ENCODE assay signal across 8 cellular contexts in the genomic region with DNA sequence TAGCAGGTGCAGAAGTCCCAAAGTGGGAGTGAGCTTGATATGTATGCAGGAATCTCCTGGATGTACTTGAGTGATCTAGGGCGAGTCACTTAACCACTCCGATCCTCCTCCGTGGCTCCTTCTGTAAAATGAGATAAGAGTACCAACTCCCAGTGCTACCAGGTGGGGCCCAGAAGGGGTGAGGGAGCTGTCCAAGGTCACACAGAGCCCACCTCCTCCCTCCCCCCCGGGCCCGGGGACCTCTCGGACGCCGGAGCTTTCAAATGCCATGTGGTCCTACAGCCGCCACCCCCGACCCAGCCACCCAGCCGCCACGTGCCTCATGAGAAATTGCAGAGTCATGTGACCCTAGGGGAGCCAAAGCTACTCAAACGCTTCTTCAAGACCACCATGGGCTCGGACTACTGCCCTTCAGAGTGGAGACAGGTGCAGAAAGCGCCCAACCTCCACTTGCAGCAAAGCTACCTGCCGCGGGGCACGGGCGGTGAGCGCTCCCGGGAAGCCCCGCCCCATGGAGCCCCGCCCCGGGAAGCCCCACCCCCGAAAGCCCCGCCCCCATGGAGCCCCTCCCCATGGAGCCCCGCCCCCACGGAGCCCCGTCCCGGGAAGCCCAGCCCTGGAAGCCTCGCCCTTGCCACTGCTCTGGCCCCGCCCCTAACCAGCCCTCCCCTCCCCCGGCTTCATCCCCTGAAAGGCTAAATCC. TPM values are rescaled to one million over a fixed set of nuclear protein-coding genes. Genes with fewer than 3 reads are reported as not detected.
DNase-seq lines count a peak whose midpoint lies in the region; ATAC-seq and TF ChIP-seq lines count a peak whose summit lies in the region.

No MANE protein-coding gene starts in this region.

- peak overlapping the region; percentile 8 for H3K4me3 Mint-ChIP-seq in mesothelial cell of epicardium

- DNase-seq in NCI-H2029 (lab: John Stamatoyannopoulos, UW) (peak; percentile 65), NCI-H2029 treated with DMSO at 0.1 percent for 48 hours (lab: John Stamatoyannopoulos, UW) (no peak), NCI-H1048 (lab: John Stamatoyannopoulos, UW) (peak; percentile 62), astrocyte of the hippocampus (ENCODE audit: low read depth, low spot score) (peak; percentile 24), mesothelial cell of epicardium (ENCODE audit: low spot score in 2 of 2, unreplicated experiment in 2 of 2) (no peak)

- no peaks in the 10 kb centered on the region for H3K4me1 Mint-ChIP-seq in mesothelial cell of epicardium

- TF ChIP-seq CTCF in mesothelial cell of epicardium (IDR thresholded peaks at IDR 0.05; ENCODE audit: unreplicated experiment) = no peak

- H3K27me3 Mint-ChIP-seq in mesothelial cell of epicardium (ENCODE audit: low read depth) = peaks cover 11% of the 10 kb centered on the region

- no peak overlapping the region for H3K27ac Mint-ChIP-seq in mesothelial cell of epicardium

- ATAC-seq in GM18511 (IDR thresholded peaks at IDR 0.05; ENCODE audit: unreplicated experiment) (no peak), GM18907 (IDR thresholded peaks at IDR 0.05; ENCODE audit: unreplicated experiment) (no peak), GM21526 (IDR thresholded peaks at IDR 0.05; ENCODE audit: low FRiP score, unreplicated experiment) (no peak)

- no peaks in the 10 kb centered on the region for H3K36me3 Mint-ChIP-seq in mesothelial cell of epicardium

- H3K9me3 Mint-ChIP-seq in mesothelial cell of epicardium = no peaks in the 10 kb centered on the region

RNA-seq across cellular contexts. Expression of a gene that starts 10.1 kb away (rescaled TPM):
- total RNA-seq in mesothelial cell of epicardium = 67.5 to 68.3 TPM (median 67.9 TPM) in 3 replicates

RNA-seq across cellular contexts. Expression of a gene that starts 16.6 kb away (rescaled TPM):
- total RNA-seq in mesothelial cell of epicardium = 20.5 to 21.0 TPM (median 20.7 TPM) in 3 replicates

RNA-seq across cellular contexts. Expression of a gene that starts 17.0 kb away (rescaled TPM):
- 6.5 to 7.3 TPM (median 7.0 TPM) in 3 replicates for total RNA-seq in mesothelial cell of epicardium

RNA-seq across cellular contexts. Expression of a gene that starts 29.7 kb away (rescaled TPM):
- total RNA-seq in mesothelial cell of epicardium = 100 to 117 TPM (median 112 TPM) in 3 replicates

Comparison
In these comparisons a context has a peak if more than half of its experiments do, and no peak if none do; other contexts are left out.
1. DNase-seq: peak in NCI-H2029 (single experiment), NCI-H1048 (single experiment) and astrocyte of the hippocampus (single experiment); none in NCI-H2029 treated with DMSO at 0.1 percent for 48 hours (single experiment) and mesothelial cell of epicardium (0 of 2).